ENCODE assay signal across 19 cellular contexts in genomic region chr2:5121677-5122076, GRCh38.
DNase-seq lines count a peak whose midpoint lies in the region; ATAC-seq and TF ChIP-seq lines count a peak whose summit lies in the region.
"Had no signal": no experiment of that assay in that cellular context is flagged by ENCODE, and none has a peak within 500 bp of the region (broad histone marks: within the 10 kb centered on the region; RNA-seq: fewer than 3 reads in every experiment).

No MANE protein-coding gene starts in this region.

- TF ChIP-seq CTCF in epithelial cell of esophagus (IDR thresholded peaks at IDR 0.05; ENCODE audit: insufficient read depth, low read depth, low read length, missing control alignments) (peak; percentile 23), neural cell (IDR thresholded peaks at IDR 0.05; ENCODE audit: poor library complexity, severe bottlenecking) (peak; percentile 32), GM10248 (IDR thresholded peaks at IDR 0.05; ENCODE audit: control extremely low read depth, extremely low read depth, low read depth, missing control alignments) (no peak)

- no peak for TF ChIP-seq EP300 in neural cell (conservative IDR thresholded peaks at IDR 0.05; ENCODE audit: poor library complexity, severe bottlenecking)

- H3F3A ChIP-seq in neural cell (ENCODE audit: insufficient read depth, low read length, poor library complexity, severe bottlenecking) = no peaks in the 10 kb centered on the region

- DNase-seq in D341Med (ENCODE audit: low spot score) (peak; percentile 28), NCI-H2227 treated with DMSO at 0.1 percent for 48 hours (lab: John Stamatoyannopoulos, UW) (peak; percentile 58), epithelial cell of esophagus (ENCODE audit: low read depth) (peak; percentile 8), NOMO-1 treated with DMSO at 0.1 percent for 48 hours (lab: John Stamatoyannopoulos, UW; ENCODE audit: unreplicated experiment) (no peak), HuH-7.5 (ENCODE audit: low spot score) (no peak), GM10248 (ENCODE audit: extremely low spot score) (no peak)
- DNase-seq: activated CD4-positive, alpha-beta T cell treated with anti-CD3 and anti-CD28 coated beads, Interleukin-2, amount 10 ng/mL, durations not matched to agents 7 days and 5 days; activated naive CD4-positive, alpha-beta T cell treated with anti-CD3 and anti-CD28 coated beads for 36 hours; dermis blood vessel endothelial cell; esophagus squamous epithelium; HFFc6; NCI-H2081 treated with DMSO at 0.1 percent for 48 hours; SIG-M5; stimulated activated CD4-positive, alpha-beta T cell treated with anti-CD3 and anti-CD28 coated beads, Interleukin-2, amount 100 ng/mL, for 48 hours; stimulated activated CD8-positive, alpha-beta memory T cell treated with anti-CD3 and anti-CD28 coated beads, Interleukin-4, amount 100 ng/mL, for 48 hours; T-helper 9 cell had no signal

- no peak overlapping the region for H3K27ac ChIP-seq in neural cell (ENCODE audit: low read length)
- H3K27ac ChIP-seq: esophagus squamous epithelium, thoracic aorta had no signal

- no peaks in the 10 kb centered on the region for H4K20me1 ChIP-seq in neural cell (ENCODE audit: insufficient read depth)

- TF ChIP-seq RAD21 in neural cell (conservative IDR thresholded peaks at IDR 0.05) = peak; percentile 10

- H3K9me3 ChIP-seq in neural cell (ENCODE audit: low read length) = no peaks in the 10 kb centered on the region
- H3K9me3 ChIP-seq: esophagus squamous epithelium, thoracic aorta had no signal

- H3K27me3 ChIP-seq in neural cell (ENCODE audit: insufficient read depth, low read depth, low read length) = no peaks in the 10 kb centered on the region
- H3K27me3 ChIP-seq: esophagus squamous epithelium had no signal

- H3K36me3 ChIP-seq in neural cell (ENCODE audit: insufficient read depth, low read length) = no peaks in the 10 kb centered on the region
- H3K36me3 ChIP-seq: esophagus squamous epithelium, thoracic aorta had no signal

- no peaks in the 10 kb centered on the region for H3K79me2 ChIP-seq in neural cell (replicated peaks; ENCODE audit: insufficient read depth, low read length)

- CTCF ChIA-PET in GM10248 (lab: Yijun Ruan, JAX) = no interaction called here

- no peak overlapping the region for H3K4me3 ChIP-seq in epithelial cell of esophagus (ENCODE audit: low read length)
- H3K4me3 ChIP-seq in neural cell (ENCODE audit: low read length) = no peak overlapping the region
- H3K4me3 ChIP-seq: esophagus squamous epithelium, thoracic aorta had no signal

- no peak overlapping the region for H3K4me2 ChIP-seq in neural cell (ENCODE audit: low read length)

- POLR2A ChIA-PET in GM10248 (lab: Yijun Ruan, JAX) = no interaction called here

- no peaks in the 10 kb centered on the region for H3K9me2 ChIP-seq in neural cell (ENCODE audit: insufficient read depth, low read length)

- H2AFZ ChIP-seq in neural cell (ENCODE audit: low read depth, low read length) = no peak overlapping the region

- ATAC-seq in GM21737 (IDR thresholded peaks at IDR 0.05; ENCODE audit: unreplicated experiment) = no peak

- no peak overlapping the region for H3K9ac ChIP-seq in neural cell (ENCODE audit: low read length)

TF ChIP-seq in neural cell, 6 proteins besides CTCF, POLR2A, EP300 and RAD21:
- TF ChIP-seq, protein P1, sequence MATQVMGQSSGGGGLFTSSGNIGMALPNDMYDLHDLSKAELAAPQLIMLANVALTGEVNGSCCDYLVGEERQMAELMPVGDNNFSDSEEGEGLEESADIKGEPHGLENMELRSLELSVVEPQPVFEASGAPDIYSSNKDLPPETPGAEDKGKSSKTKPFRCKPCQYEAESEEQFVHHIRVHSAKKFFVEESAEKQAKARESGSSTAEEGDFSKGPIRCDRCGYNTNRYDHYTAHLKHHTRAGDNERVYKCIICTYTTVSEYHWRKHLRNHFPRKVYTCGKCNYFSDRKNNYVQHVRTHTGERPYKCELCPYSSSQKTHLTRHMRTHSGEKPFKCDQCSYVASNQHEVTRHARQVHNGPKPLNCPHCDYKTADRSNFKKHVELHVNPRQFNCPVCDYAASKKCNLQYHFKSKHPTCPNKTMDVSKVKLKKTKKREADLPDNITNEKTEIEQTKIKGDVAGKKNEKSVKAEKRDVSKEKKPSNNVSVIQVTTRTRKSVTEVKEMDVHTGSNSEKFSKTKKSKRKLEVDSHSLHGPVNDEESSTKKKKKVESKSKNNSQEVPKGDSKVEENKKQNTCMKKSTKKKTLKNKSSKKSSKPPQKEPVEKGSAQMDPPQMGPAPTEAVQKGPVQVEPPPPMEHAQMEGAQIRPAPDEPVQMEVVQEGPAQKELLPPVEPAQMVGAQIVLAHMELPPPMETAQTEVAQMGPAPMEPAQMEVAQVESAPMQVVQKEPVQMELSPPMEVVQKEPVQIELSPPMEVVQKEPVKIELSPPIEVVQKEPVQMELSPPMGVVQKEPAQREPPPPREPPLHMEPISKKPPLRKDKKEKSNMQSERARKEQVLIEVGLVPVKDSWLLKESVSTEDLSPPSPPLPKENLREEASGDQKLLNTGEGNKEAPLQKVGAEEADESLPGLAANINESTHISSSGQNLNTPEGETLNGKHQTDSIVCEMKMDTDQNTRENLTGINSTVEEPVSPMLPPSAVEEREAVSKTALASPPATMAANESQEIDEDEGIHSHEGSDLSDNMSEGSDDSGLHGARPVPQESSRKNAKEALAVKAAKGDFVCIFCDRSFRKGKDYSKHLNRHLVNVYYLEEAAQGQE (IDR thresholded peaks at IDR 0.05; ENCODE audit: borderline replicate concordance) = no peak
- TF ChIP-seq TAF1 (IDR thresholded peaks at IDR 0.05; ENCODE audit: low read depth) (no peak), POLR2AphosphoS5 (IDR thresholded peaks at IDR 0.05) (no peak), EZH2 (IDR thresholded peaks at IDR 0.05; ENCODE audit: borderline replicate concordance, insufficient read depth, low read length, poor library complexity, severe bottlenecking) (no peak), SMC3 (conservative IDR thresholded peaks at IDR 0.05; ENCODE audit: poor library complexity) (no peak), MXI1 (conservative IDR thresholded peaks at IDR 0.05; ENCODE audit: poor library complexity, severe bottlenecking) (no peak)

Comparison
In these comparisons a context has a peak if more than half of its experiments do, and no peak if none do; other contexts are left out.
1. DNase-seq: peak in D341Med (single experiment), NCI-H2227 treated with DMSO at 0.1 percent for 48 hours (single experiment) and epithelial cell of esophagus (single experiment); none in NOMO-1 treated with DMSO at 0.1 percent for 48 hours (single experiment), HuH-7.5 (single experiment) and GM10248 (single experiment).